Comparison of ENCODE assay signal across 1 cellular context in the genomic region with DNA sequence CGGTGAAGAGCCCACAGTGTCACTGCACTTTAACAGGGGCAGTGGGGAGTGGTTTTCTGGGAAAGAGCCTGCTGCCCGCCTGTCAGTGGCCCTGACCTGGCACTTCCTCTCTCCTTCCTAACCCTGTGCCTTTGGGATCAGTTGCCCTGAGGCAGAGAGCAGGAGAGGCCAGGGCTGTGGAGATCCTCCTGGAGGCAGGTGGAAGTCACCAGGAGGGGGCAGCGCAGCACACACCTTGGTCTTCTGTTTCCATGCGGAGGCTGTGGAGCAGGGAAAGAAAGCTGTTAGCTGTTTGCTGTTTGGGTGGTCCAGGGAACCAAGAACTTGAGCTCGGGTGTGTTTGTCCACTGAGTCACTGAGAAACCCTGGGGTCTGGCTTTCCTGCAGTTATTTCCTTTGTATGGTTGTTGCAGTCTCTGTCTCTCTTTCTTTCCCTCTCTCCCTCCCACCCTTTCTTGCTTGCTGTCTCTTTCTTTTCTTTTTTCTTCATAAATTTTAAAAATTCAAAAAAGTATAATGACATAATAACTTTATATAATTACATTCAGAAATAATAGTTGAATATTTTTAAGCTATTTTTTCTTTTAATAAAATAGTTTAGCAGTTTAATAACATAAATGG.
A peak's percentile ranks its signal among the peaks of the same experiment; 100 is the strongest.
TF ChIP-seq lines count a peak whose summit lies in the region.

No MANE protein-coding gene starts in this region.

TF ChIP-seq in HepG2, 621 proteins besides CTCF, POLR2A, EP300 and RAD21 (continued from another document):
- TF ChIP-seq, protein P1, sequence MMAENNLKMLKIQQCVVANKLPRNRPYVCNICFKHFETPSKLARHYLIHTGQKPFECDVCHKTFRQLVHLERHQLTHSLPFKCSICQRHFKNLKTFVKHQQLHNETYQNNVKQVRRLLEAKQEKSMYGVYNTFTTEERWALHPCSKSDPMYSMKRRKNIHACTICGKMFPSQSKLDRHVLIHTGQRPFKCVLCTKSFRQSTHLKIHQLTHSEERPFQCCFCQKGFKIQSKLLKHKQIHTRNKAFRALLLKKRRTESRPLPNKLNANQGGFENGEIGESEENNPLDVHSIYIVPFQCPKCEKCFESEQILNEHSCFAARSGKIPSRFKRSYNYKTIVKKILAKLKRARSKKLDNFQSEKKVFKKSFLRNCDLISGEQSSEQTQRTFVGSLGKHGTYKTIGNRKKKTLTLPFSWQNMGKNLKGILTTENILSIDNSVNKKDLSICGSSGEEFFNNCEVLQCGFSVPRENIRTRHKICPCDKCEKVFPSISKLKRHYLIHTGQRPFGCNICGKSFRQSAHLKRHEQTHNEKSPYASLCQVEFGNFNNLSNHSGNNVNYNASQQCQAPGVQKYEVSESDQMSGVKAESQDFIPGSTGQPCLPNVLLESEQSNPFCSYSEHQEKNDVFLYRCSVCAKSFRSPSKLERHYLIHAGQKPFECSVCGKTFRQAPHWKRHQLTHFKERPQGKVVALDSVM (CRISPR knock-in tag; IDR thresholded peaks at IDR 0.05), result peak; percentile 33; the same call in 1 of the 2 replicates
